Comparison of ENCODE assay signal across 1 cellular context in genomic region chr6:38944655-38945279, GRCh38.
TF ChIP-seq lines count a peak whose summit lies in the region.

No MANE protein-coding gene starts in this region.

TF ChIP-seq in H1, 55 proteins besides CTCF, POLR2A, EP300 and RAD21 (continued from another document):
- TF ChIP-seq, protein P1, sequence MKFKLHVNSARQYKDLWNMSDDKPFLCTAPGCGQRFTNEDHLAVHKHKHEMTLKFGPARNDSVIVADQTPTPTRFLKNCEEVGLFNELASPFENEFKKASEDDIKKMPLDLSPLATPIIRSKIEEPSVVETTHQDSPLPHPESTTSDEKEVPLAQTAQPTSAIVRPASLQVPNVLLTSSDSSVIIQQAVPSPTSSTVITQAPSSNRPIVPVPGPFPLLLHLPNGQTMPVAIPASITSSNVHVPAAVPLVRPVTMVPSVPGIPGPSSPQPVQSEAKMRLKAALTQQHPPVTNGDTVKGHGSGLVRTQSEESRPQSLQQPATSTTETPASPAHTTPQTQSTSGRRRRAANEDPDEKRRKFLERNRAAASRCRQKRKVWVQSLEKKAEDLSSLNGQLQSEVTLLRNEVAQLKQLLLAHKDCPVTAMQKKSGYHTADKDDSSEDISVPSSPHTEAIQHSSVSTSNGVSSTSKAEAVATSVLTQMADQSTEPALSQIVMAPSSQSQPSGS (IDR thresholded peaks at IDR 0.05; ENCODE audit: low read length): no peak
- TF ChIP-seq RNF2 (IDR thresholded peaks at IDR 0.05; ENCODE audit: borderline replicate concordance, low read depth, low read length, missing control alignments, poor library complexity, severe bottlenecking): no peak
- TF ChIP-seq SP2 (IDR thresholded peaks at IDR 0.05; ENCODE audit: low read length): no peak
- no peak for TF ChIP-seq HDAC2 (IDR thresholded peaks at IDR 0.05; ENCODE audit: borderline replicate concordance in 1 of 2, low read depth in 2 of 2, low read length in 2 of 2)
- no peak for TF ChIP-seq KDM5A (IDR thresholded peaks at IDR 0.05; ENCODE audit: low read length)
- TF ChIP-seq JUND (IDR thresholded peaks at IDR 0.05; ENCODE audit: low read length): no peak
- no peak for TF ChIP-seq FOSL1 (IDR thresholded peaks at IDR 0.05; ENCODE audit: insufficient read depth, low read depth, low read length)
- TF ChIP-seq KDM4A (IDR thresholded peaks at IDR 0.05; ENCODE audit: low read depth, low read length, severe bottlenecking): no peak
